Comparison of ENCODE assay signal across 8 cellular contexts in genomic region chr20:840858-841567, GRCh38. TPM values are rescaled to one million over a fixed set of nuclear protein-coding genes. Genes with fewer than 3 reads are reported as not detected.
DNase-seq lines count a peak whose midpoint lies in the region; TF ChIP-seq lines count a peak whose summit lies in the region.

No MANE protein-coding gene starts in this region.

- H3K4ac ChIP-seq in mesendoderm (ENCODE audit: low read depth, low read length), result peak overlapping the region; percentile 44

- H3K4me1 ChIP-seq in mesendoderm (ENCODE audit: control insufficient read depth, low read depth, low read length), result peaks cover 4% of the 10 kb centered on the region

- TF ChIP-seq CTCF in AG09309 (IDR thresholded peaks at IDR 0.05; ENCODE audit: control insufficient read depth, insufficient read depth, low read depth, low read length, missing control alignments) (no peak), cardiac fibroblast (IDR thresholded peaks at IDR 0.05; ENCODE audit: low read depth, low read length) (no peak), WERI-Rb-1 (IDR thresholded peaks at IDR 0.05; ENCODE audit: low read depth, low read length) (no peak)

- H3K9me3 ChIP-seq in WERI-Rb-1 (ENCODE audit: severe bottlenecking), result no peaks in the 10 kb centered on the region

- peak overlapping the region; percentile 90 for H3K4me2 ChIP-seq in mesendoderm (ENCODE audit: low read length)

- H2BK15ac ChIP-seq in mesendoderm (replicated peaks; ENCODE audit: low read depth), result no peak overlapping the region

- no CpG with 5 or more reads among the region's 59 CpGs for WGBS in mesendoderm (ENCODE audit: extremely low coverage, insufficient coverage, low lambda C conversion rate)

- DNase-seq in AG09309 (ENCODE audit: low read depth), result no peak
- peak; percentile 78 for DNase-seq in HuH-7.5 (ENCODE audit: low spot score)
- no peak for DNase-seq in cardiac fibroblast (ENCODE audit: low read depth in 2 of 2)
- peak; percentile 41 for DNase-seq in mesendoderm
- DNase-seq in mucosa of gallbladder (ENCODE audit: low spot score), result no peak
- no peak for DNase-seq in COLO829 (ENCODE audit: low spot score)
- DNase-seq in WERI-Rb-1, result no peak
- no peak for DNase-seq in cortex of kidney (lab: John Stamatoyannopoulos, UW)

- H4K5ac ChIP-seq in mesendoderm (ENCODE audit: low read length), result no peak overlapping the region

- peak overlapping the region; percentile 72 for H3K9ac ChIP-seq in mesendoderm (ENCODE audit: low read length)

- no peak overlapping the region for H2BK5ac ChIP-seq in mesendoderm (ENCODE audit: low read length)

- H3K56ac ChIP-seq in mesendoderm (ENCODE audit: low read length), result peak overlapping the region; percentile 86

- H3K27ac ChIP-seq in mesendoderm (ENCODE audit: low read depth, low read length) (no peak overlapping the region), WERI-Rb-1 (no peak overlapping the region)

- H3K79me2 ChIP-seq in mesendoderm (ENCODE audit: control insufficient read depth, insufficient read depth, low read length), result no peaks in the 10 kb centered on the region

- H3K36me3 ChIP-seq in mesendoderm (ENCODE audit: control insufficient read depth, insufficient read depth, low read length) (no peaks in the 10 kb centered on the region), WERI-Rb-1 (peaks cover 9% of the 10 kb centered on the region)

- H3K4me3 ChIP-seq in AG09309 (ENCODE audit: control insufficient read depth, low read depth, low read length) (peak overlapping the region; percentile 46), cardiac fibroblast (replicated peaks in 1 of 2; ENCODE audit: low read depth in 2 of 2, low read length in 2 of 2) (peak overlapping the region; percentile 39 to 53), mesendoderm (ENCODE audit: low read length) (peak overlapping the region; percentile 29), WERI-Rb-1 (ENCODE audit: low read depth, low read length) (no peak overlapping the region)

- H3K27me3 ChIP-seq in mesendoderm (ENCODE audit: insufficient read depth, low read length, poor library complexity) (no peaks in the 10 kb centered on the region), WERI-Rb-1 (ENCODE audit: insufficient read depth, low read depth, severe bottlenecking) (no peaks in the 10 kb centered on the region)

- no peak overlapping the region for H2AK5ac ChIP-seq in mesendoderm (ENCODE audit: low read length)

- H3K79me1 ChIP-seq in mesendoderm (ENCODE audit: low read length), result no peaks in the 10 kb centered on the region

- H3K23ac ChIP-seq in mesendoderm (ENCODE audit: low read length), result no peak overlapping the region

- H4K8ac ChIP-seq in mesendoderm (ENCODE audit: low read depth, low read length), result no peak overlapping the region

- H2BK120ac ChIP-seq in mesendoderm (ENCODE audit: low read depth, low read length), result no peak overlapping the region

- peak overlapping the region; percentile 62 for H3K18ac ChIP-seq in mesendoderm (ENCODE audit: low read length)

RNA-seq across cellular contexts. Expression of gene FAM110A, which starts 7.5 kb away (rescaled TPM):
- 7.2 TPM for polyA plus RNA-seq in mesendoderm (2013, experiment 1 of 2)
- 7.3 TPM for polyA plus RNA-seq in mesendoderm (2013, experiment 2 of 2)
- total RNA-seq in mucosa of gallbladder, result 16.1 TPM

Comparison
In these comparisons a context has a peak if more than half of its experiments do, and no peak if none do; other contexts are left out.
1. DNase-seq: peak in HuH-7.5 (single experiment) and mesendoderm (single experiment); none in AG09309 (single experiment), cardiac fibroblast (0 of 2), mucosa of gallbladder (single experiment), COLO829 (single experiment), WERI-Rb-1 (single experiment) and cortex of kidney (single experiment).